14 cellular contexts compared by ENCODE assay signal in genomic region chr12:14273911-14274306, GRCh38.
DNase-seq lines count a peak whose midpoint lies in the region; ATAC-seq and TF ChIP-seq lines count a peak whose summit lies in the region.
"Had no signal": no experiment of that assay in that cellular context is flagged by ENCODE, and none has a peak within 500 bp of the region (broad histone marks: within the 10 kb centered on the region; RNA-seq: fewer than 3 reads in every experiment).

No MANE protein-coding gene starts in this region.

- no peak overlapping the region; the same call in 2 of the 3 replicates for H2BK15ac ChIP-seq in IMR-90 (ENCODE audit: low read depth, low read length)

- H4K91ac ChIP-seq in IMR-90 (ENCODE audit: insufficient read depth, low read depth, low read length): peak overlapping the region; percentile 36; the same call in 1 of the 2 replicates

- H3K79me1 ChIP-seq in IMR-90 (ENCODE audit: low read depth in 1 of 2, low read length in 2 of 2): no peaks in the 10 kb centered on the region; a peak in 1 of 4 replicates

- no peak overlapping the region for H2AK9ac ChIP-seq in IMR-90 (replicated peaks; ENCODE audit: low read depth, low read length, poor library complexity)

- TF ChIP-seq RAD21 in IMR-90 (IDR thresholded peaks at IDR 0.05; ENCODE audit: low read length): no peak

- BruUV-seq in IMR-90 (replicated peaks; lab: Mats Ljungman, UMichigan) (no TSS peak), mammary epithelial cell (replicated peaks; lab: Mats Ljungman, UMichigan) (no TSS peak)

- in situ Hi-C loops in IMR-90 (cut with MboI; ENCODE audit: low sequenced_read_pairs): no loop called here
- in situ Hi-C loops in mammary epithelial cell (cut with MboI; ENCODE audit: low sequenced_read_pairs in 2 of 2): loop anchor here in 1 of 2 donors (25.0 kb wide), 1 partner anchor 88 kb away; the partner anchor contains the start of gene ATF7IP

- H3K56ac ChIP-seq in IMR-90 (ENCODE audit: extremely low read depth, insufficient read depth, low read length): no peak overlapping the region

- H3K4ac ChIP-seq in IMR-90 (ENCODE audit: low read depth, low read length): peak overlapping the region; percentile 44

- H3K27me3 ChIP-seq in IMR-90 (ENCODE audit: control insufficient read depth, insufficient read depth, low read length) (no peaks in the 10 kb centered on the region), mammary epithelial cell (ENCODE audit: insufficient read depth, low read length) (no peaks in the 10 kb centered on the region)
- H3K27me3 ChIP-seq: vagina had no signal

- H3K4me3 ChIP-seq in IMR-90 (ENCODE audit: insufficient read depth, low read depth, low read length): no peak overlapping the region
- H3K4me3 ChIP-seq in mammary epithelial cell (replicated peaks in 1 of 3; ENCODE audit: insufficient read depth in 1 of 3, low read depth in 2 of 3, low read length in 3 of 3): no peak overlapping the region
- H3K4me3 ChIP-seq: vagina had no signal

- intact Hi-C loops in IMR-90 (cut with micrococcal nuclease): no loop called here
- intact Hi-C loops in mammary epithelial cell (cut with micrococcal nuclease): loop anchor here (1.0 kb wide), 1 partner anchor 10 kb away; no protein-coding TSS in a partner anchor

- ATAC-seq in IMR-90 (ENCODE audit: low read depth): peak; percentile 69
- no peak for ATAC-seq in HG02970 (IDR thresholded peaks at IDR 0.05; ENCODE audit: low FRiP score, unreplicated experiment)

- H4K20me1 ChIP-seq in IMR-90 (ENCODE audit: insufficient read depth, low read length): no peaks in the 10 kb centered on the region
- H4K20me1 ChIP-seq in mammary epithelial cell (ENCODE audit: insufficient read depth, low read length): no peaks in the 10 kb centered on the region

- POLR2A ChIA-PET in IMR-90 (lab: Charles Lee; ENCODE audit: unreplicated experiment): no interaction called here

- H2AFZ ChIP-seq in IMR-90 (replicated peaks; ENCODE audit: low read length, poor library complexity) (peak overlapping the region; percentile 62), mammary epithelial cell (ENCODE audit: low read depth, low read length) (peak overlapping the region; percentile 87)

- no peak overlapping the region for H3K23ac ChIP-seq in IMR-90 (ENCODE audit: low read depth, low read length)

- H3K4me2 ChIP-seq in IMR-90 (ENCODE audit: low read depth, low read length) (no peak overlapping the region), mammary epithelial cell (ENCODE audit: insufficient read depth, low read depth, low read length) (peak overlapping the region; percentile 58)

- dilution Hi-C loops in IMR-90 (cut with HindIII; ENCODE audit: low sequenced_read_pairs, unreplicated experiment): no loop called here
- dilution Hi-C loops in mammary epithelial cell (cut with HindIII; ENCODE audit: low sequenced_read_pairs): no loop called here

- H3K27ac Mint-ChIP-seq in nephron progenitor cell: peak overlapping the region; percentile 70

- DNase-seq in EH (ENCODE audit: low read depth): peak; percentile 70
- peak; percentile 68 for DNase-seq in IMR-90
- DNase-seq in mammary epithelial cell: no peak
- DNase-seq in nephron progenitor cell: no peak
- DNase-seq in NCI-H1694 treated with DMSO at 0.1 percent for 48 hours (lab: John Stamatoyannopoulos, UW): no peak
- DNase-seq in NK-92 treated with Interleukin-12 subunit alpha and Interleukin-12 subunit beta, amount 100 ng/mL, for 24 hours (lab: John Stamatoyannopoulos, UW): no peak
- no peak for DNase-seq in NCI-H187 (lab: John Stamatoyannopoulos, UW)
- DNase-seq: activated CD8-positive, alpha-beta memory T cell treated with anti-CD3 and anti-CD28 coated beads, Interleukin-2, amount 50 U/mL, for 48 hours; aorta; NCI-H526 treated with DMSO at 0.1 percent for 48 hours; T-helper 2 cell had no signal

- WGBS in IMR-90 (ENCODE audit: extremely low coverage in 2 of 2, insufficient read length in 1 of 2), 2 experiments: no CpG with 5 or more reads among the region's 6 CpGs
- 51% methylated on average over 6 of the region's 6 CpGs for WGBS in mammary epithelial cell (ENCODE audit: low coverage, missing lambda C conversion rate)

- H3K36me3 Mint-ChIP-seq in nephron progenitor cell (ENCODE audit: low read depth): peaks cover 48% of the 10 kb centered on the region

- no peak for TF ChIP-seq POLR2A in IMR-90 (IDR thresholded peaks at IDR 0.05; ENCODE audit: low read depth, low read length)

- peak overlapping the region in 1 of 2 experiments; percentile 75; a peak in 2 of 4 replicates for H4K8ac ChIP-seq in IMR-90 (ENCODE audit: low read depth in 2 of 2, low read length in 2 of 2)

- H3K4me1 ChIP-seq in IMR-90 (ENCODE audit: control insufficient read depth, insufficient read depth, low read length) (peaks cover 4% of the 10 kb centered on the region), mammary epithelial cell (ENCODE audit: insufficient read depth, low read length) (peaks cover 13% of the 10 kb centered on the region)
- H3K4me1 ChIP-seq: vagina had no signal

- H2BK5ac ChIP-seq in IMR-90 (ENCODE audit: low read depth, low read length, poor library complexity, severe bottlenecking): peak overlapping the region; percentile 83

- H3K36me3 ChIP-seq in IMR-90 (ENCODE audit: control insufficient read depth, insufficient read depth, low read length): no peaks in the 10 kb centered on the region
- H3K36me3 ChIP-seq in mammary epithelial cell (ENCODE audit: insufficient read depth, low read length): no peaks in the 10 kb centered on the region
- H3K36me3 ChIP-seq: vagina had no signal

- H3K18ac ChIP-seq in IMR-90 (ENCODE audit: low read depth, low read length): peak overlapping the region; percentile 59; the same call in 1 of the 2 replicates

- peak overlapping the region; percentile 58 for H2BK120ac ChIP-seq in IMR-90 (ENCODE audit: low read depth, low read length)

- peak overlapping the region; percentile 86; the same call in 1 of the 2 replicates for H4K5ac ChIP-seq in IMR-90 (ENCODE audit: low read depth, low read length)

- peaks cover 7% of the 10 kb centered on the region for H3K27me3 Mint-ChIP-seq in nephron progenitor cell (ENCODE audit: low read depth, poor library complexity)

- H3K9ac ChIP-seq in IMR-90 (ENCODE audit: low read depth, low read length) (no peak overlapping the region), mammary epithelial cell (ENCODE audit: insufficient read depth, low read length) (no peak overlapping the region)

- no peak overlapping the region for H3K4me3 Mint-ChIP-seq in nephron progenitor cell

- H3K27ac ChIP-seq in IMR-90 (ENCODE audit: insufficient read depth, low read length) (0 out of 2 replicates have a peak overlapping the region, but pooled peaks have one; percentile 43), mammary epithelial cell (ENCODE audit: insufficient read depth, low read depth, low read length) (peak overlapping the region; percentile 53)
- H3K27ac ChIP-seq: C4-2B, vagina had no signal

- no peaks in the 10 kb centered on the region for H3K79me2 ChIP-seq in mammary epithelial cell (ENCODE audit: insufficient read depth, low read length)

- H3K9me3 Mint-ChIP-seq in nephron progenitor cell: peaks cover 79% of the 10 kb centered on the region

- H2BK20ac ChIP-seq in IMR-90 (ENCODE audit: low read depth, low read length): no peak overlapping the region

- H3K9me1 ChIP-seq in IMR-90 (ENCODE audit: insufficient read depth, low read length): no peaks in the 10 kb centered on the region

- H3K4me1 Mint-ChIP-seq in nephron progenitor cell: peaks cover 34% of the 10 kb centered on the region

- CTCF ChIA-PET in IMR-90 (lab: Yijun Ruan, JAX) (interaction anchor here (0.6 kb wide), 1 partner anchor 48 kb away, joined by 6 read pairs; no protein-coding TSS in a partner anchor), mammary epithelial cell (lab: Charles Lee; ENCODE audit: low non-redundant PET) (no interaction called here)

- peak overlapping the region; percentile 48; the same call in 1 of the 2 replicates for H3K14ac ChIP-seq in IMR-90 (replicated peaks; ENCODE audit: low read depth, low read length)

- H3K9me3 ChIP-seq in IMR-90 (ENCODE audit: control insufficient read depth, insufficient read depth, low read length) (no peaks in the 10 kb centered on the region; the same call in 1 of the 2 replicates), mammary epithelial cell (replicated peaks; ENCODE audit: insufficient read depth, low read length) (peaks cover 5% of the 10 kb centered on the region)
- H3K9me3 ChIP-seq: vagina had no signal

- TF ChIP-seq CTCF in IMR-90 (conservative IDR thresholded peaks at IDR 0.05; ENCODE audit: low read depth, low read length) (no peak), mammary epithelial cell (conservative IDR thresholded peaks at IDR 0.05 in 1 of 2, IDR thresholded peaks at IDR 0.05 in 1 of 2; ENCODE audit: extremely low read depth in 1 of 2, insufficient read depth in 1 of 2, low read depth in 1 of 2, low read length in 2 of 2) (no peak), nephron progenitor cell (IDR thresholded peaks at IDR 0.05) (no peak)

- peak overlapping the region; percentile 36; the same call in 1 of the 2 replicates for H2AK5ac ChIP-seq in IMR-90 (ENCODE audit: low read depth, low read length)

TF ChIP-seq in IMR-90, 13 proteins besides CTCF, POLR2A, EP300 and RAD21:
- TF ChIP-seq CEBPB (IDR thresholded peaks at IDR 0.05; ENCODE audit: low read depth, low read length): no peak
- no peak for TF ChIP-seq ELK1 (IDR thresholded peaks at IDR 0.05; ENCODE audit: borderline replicate concordance, low read depth, low read length)
- TF ChIP-seq, protein P1, sequence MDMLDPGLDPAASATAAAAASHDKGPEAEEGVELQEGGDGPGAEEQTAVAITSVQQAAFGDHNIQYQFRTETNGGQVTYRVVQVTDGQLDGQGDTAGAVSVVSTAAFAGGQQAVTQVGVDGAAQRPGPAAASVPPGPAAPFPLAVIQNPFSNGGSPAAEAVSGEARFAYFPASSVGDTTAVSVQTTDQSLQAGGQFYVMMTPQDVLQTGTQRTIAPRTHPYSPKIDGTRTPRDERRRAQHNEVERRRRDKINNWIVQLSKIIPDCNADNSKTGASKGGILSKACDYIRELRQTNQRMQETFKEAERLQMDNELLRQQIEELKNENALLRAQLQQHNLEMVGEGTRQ (IDR thresholded peaks at IDR 0.05; ENCODE audit: low read depth, low read length): no peak
- no peak for TF ChIP-seq MAZ (IDR thresholded peaks at IDR 0.05; ENCODE audit: borderline replicate concordance, low read depth, low read length)
- no peak for TF ChIP-seq BHLHE40 (IDR thresholded peaks at IDR 0.05; ENCODE audit: low read depth, low read length)

Comparison
In these comparisons a context has a peak if more than half of its experiments do, and no peak if none do; other contexts are left out.
1. DNase-seq: peak in EH (single experiment) and IMR-90 (single experiment); none in mammary epithelial cell (single experiment), nephron progenitor cell (single experiment), NCI-H1694 treated with DMSO at 0.1 percent for 48 hours (single experiment), NK-92 treated with Interleukin-12 subunit alpha and Interleukin-12 subunit beta, amount 100 ng/mL, for 24 hours (single experiment) and NCI-H187 (0 of 2).